Comparison of ENCODE assay signal across 10 cellular contexts in the genomic region with DNA sequence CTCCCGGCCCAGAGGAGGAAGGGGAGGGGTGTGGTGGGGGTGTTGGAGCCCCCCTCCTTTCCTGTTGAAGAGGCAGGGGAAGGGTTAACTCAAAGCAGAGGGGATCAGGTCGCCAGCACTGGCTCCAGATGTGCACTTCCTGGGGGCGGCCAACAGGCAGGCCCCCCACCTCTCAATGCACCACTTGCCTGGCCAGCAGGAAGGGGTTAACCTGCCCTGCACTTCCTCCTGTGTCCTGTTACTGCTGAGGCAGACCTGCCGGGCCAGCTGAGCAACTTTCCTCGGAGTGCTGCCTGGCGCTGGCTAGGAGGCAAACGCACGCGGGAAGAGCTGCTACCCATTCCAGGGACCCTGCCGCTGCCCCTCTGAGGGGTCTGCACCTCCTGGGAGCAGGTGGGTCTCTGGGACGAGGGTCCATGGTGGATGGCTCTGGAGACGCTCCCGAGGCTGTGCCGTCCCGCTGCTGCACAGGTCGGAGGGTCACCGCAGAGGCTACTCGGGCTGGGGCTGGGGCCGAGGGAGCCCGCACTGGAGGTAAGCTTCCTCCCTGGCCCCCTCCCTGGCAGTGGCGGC. TPM values are rescaled to one million over a fixed set of nuclear protein-coding genes. Genes with fewer than 3 reads are reported as not detected.
A peak's percentile ranks its signal among the peaks of the same experiment; 100 is the strongest.
DNase-seq lines count a peak whose midpoint lies in the region; ATAC-seq, FAIRE-seq and TF ChIP-seq lines count a peak whose summit lies in the region.
"Had no signal": no experiment of that assay in that cellular context is flagged by ENCODE, and none has a peak within 500 bp of the region (broad histone marks: within the 10 kb centered on the region; RNA-seq: fewer than 3 reads in every experiment).

A gene (plus strand): TSS at position 284 of the 573 bp plus-strand sequence. CDS start 3,822 bp downstream, outside the sequence.

- H3K9me3 Mint-ChIP-seq in natural killer cell = no peaks in the 10 kb centered on the region
- H3K9me3 Mint-ChIP-seq in natural killer cell treated with Interleukin-12 subunit alpha and Interleukin-12 subunit beta and Interleukin-15 and Interleukin-18, amount 100 ng/mL, for 72 hours = no peaks in the 10 kb centered on the region

- H3K4me3 ChIP-seq in iPS-11a (ENCODE audit: low read depth, low read length) (peak within 1 kb of the TSS; percentile 56), small intestine (ENCODE audit: low read depth in 1 of 2, low read length in 2 of 2) (peak within 1 kb of the TSS; percentile 37 to 57)
- H3K4me3 ChIP-seq: SJCRH30 had no signal

- H3K27me3 ChIP-seq in small intestine (ENCODE audit: control insufficient read depth in 2 of 2, insufficient read depth in 2 of 2, low read length in 2 of 2) = peaks cover 0 to 7% of the 10 kb centered on the region in 2 donors

- intact Hi-C loops in natural killer cell (cut with micrococcal nuclease) = no loop called here

- DNase-seq in HT-29 (ENCODE audit: low spot score) (peak; percentile 83), small intestine (peak; percentile 81), natural killer cell (no peak), A172 (ENCODE audit: low spot score) (no peak)
- DNase-seq in natural killer cell treated with Interleukin-12 subunit alpha and Interleukin-12 subunit beta and Interleukin-15 and Interleukin-18, amount 100 ng/mL, for 72 hours (ENCODE audit: low spot score) = no peak
- DNase-seq: activated effector memory CD4-positive, alpha-beta T cell treated with Interleukin-2 at 50 U/mL for 16 hours; SJCRH30 had no signal

- ATAC-seq in natural killer cell = no peak
- no peak for ATAC-seq in natural killer cell treated with Interleukin-12 subunit alpha and Interleukin-12 subunit beta and Interleukin-15 and Interleukin-18, amount 100 ng/mL, for 72 hours

- H3K36me3 ChIP-seq in small intestine (ENCODE audit: control insufficient read depth in 2 of 2, insufficient read depth in 2 of 2, low read length in 2 of 2) = no peaks in the 10 kb centered on the region
- H3K36me3 ChIP-seq: SJCRH30 had no signal

- no peaks in the 10 kb centered on the region for H3K4me1 Mint-ChIP-seq in natural killer cell
- peaks cover 0 to 5% of the 10 kb centered on the region in 2 donors for H3K4me1 Mint-ChIP-seq in natural killer cell treated with Interleukin-12 subunit alpha and Interleukin-12 subunit beta and Interleukin-15 and Interleukin-18, amount 100 ng/mL, for 72 hours (ENCODE audit: low read depth in 2 of 2)

- TF ChIP-seq CTCF in VCaP (conservative IDR thresholded peaks at IDR 0.05) (no peak), natural killer cell (IDR thresholded peaks at IDR 0.05) (no peak)

- no peak for FAIRE-seq in small intestine (lab: Jason Lieb, UNC)
- FAIRE-seq: islet of Langerhans had no signal

- H3K27ac ChIP-seq in VCaP = peak within 1 kb of the TSS; percentile 100
- peak within 1 kb of the TSS; percentile 16 to 85 for H3K27ac ChIP-seq in small intestine (ENCODE audit: low read depth in 1 of 2, low read length in 1 of 2)
- H3K27ac ChIP-seq: SJCRH30 had no signal

- no peak within 1 kb of the TSS for H3K27ac Mint-ChIP-seq in natural killer cell
- no peak within 1 kb of the TSS for H3K27ac Mint-ChIP-seq in natural killer cell treated with Interleukin-12 subunit alpha and Interleukin-12 subunit beta and Interleukin-15 and Interleukin-18, amount 100 ng/mL, for 72 hours

- H3K27me3 Mint-ChIP-seq in natural killer cell (ENCODE audit: low read depth in 2 of 2) = peaks cover 45 to 53% of the 10 kb centered on the region in 2 donors
- H3K27me3 Mint-ChIP-seq in natural killer cell treated with Interleukin-12 subunit alpha and Interleukin-12 subunit beta and Interleukin-15 and Interleukin-18, amount 100 ng/mL, for 72 hours = peaks cover 39 to 41% of the 10 kb centered on the region in 2 donors

- H3K9me3 ChIP-seq in small intestine (ENCODE audit: control insufficient read depth, low read depth) = no peaks in the 10 kb centered on the region
- H3K9me3 ChIP-seq: SJCRH30 had no signal

- H3K4me1 ChIP-seq in small intestine (ENCODE audit: control insufficient read depth in 2 of 2, insufficient read depth in 1 of 2, low read depth in 1 of 2, low read length in 1 of 2) = peaks cover 0 to 2% of the 10 kb centered on the region in 2 donors
- H3K4me1 ChIP-seq: SJCRH30 had no signal

- no peaks in the 10 kb centered on the region for H3K36me3 Mint-ChIP-seq in natural killer cell
- no peaks in the 10 kb centered on the region for H3K36me3 Mint-ChIP-seq in natural killer cell treated with Interleukin-12 subunit alpha and Interleukin-12 subunit beta and Interleukin-15 and Interleukin-18, amount 100 ng/mL, for 72 hours

- H3K4me3 Mint-ChIP-seq in natural killer cell = no peak within 1 kb of the TSS
- H3K4me3 Mint-ChIP-seq in natural killer cell treated with Interleukin-12 subunit alpha and Interleukin-12 subunit beta and Interleukin-15 and Interleukin-18, amount 100 ng/mL, for 72 hours = no peak within 1 kb of the TSS

- 1 to 4% (median 2%) methylated on average over 20 to 21 of the region's 21 CpGs for WGBS in small intestine, 3 donors

RNA-seq across cellular contexts. Expression of the gene that starts here (rescaled TPM):
- 25.6 and 25.8 TPM in 2 replicates for total RNA-seq in HT-29 (2014; rRNA removed; shearing (Covaris generic))
- 10 to 100 TPM in 2 of 3 donors, 1 to 10 TPM in 1; 5.4 to 28.1 (median 17.4) TPM for polyA plus RNA-seq in small intestine
- not detected for total RNA-seq in natural killer cell
- total RNA-seq in natural killer cell treated with Interleukin-12 subunit alpha and Interleukin-12 subunit beta and Interleukin-15 and Interleukin-18, amount 100 ng/mL, for 72 hours = not detected
- total RNA-seq in A172 (2014; rRNA removed; shearing (Covaris generic)) = 0.14 TPM in 1 of 2 replicates, not detected in the other
- total RNA-seq: SJCRH30 had no signal

Comparison
In these comparisons a context has a peak if more than half of its experiments do, and no peak if none do; other contexts are left out.
1. RNA of the gene that starts here (total RNA-seq): 25.6 to 25.8 TPM in HT-29; not detected in natural killer cell, not detected in natural killer cell treated with Interleukin-12 subunit alpha and Interleukin-12 subunit beta and Interleukin-15 and Interleukin-18, amount 100 ng/mL, for 72 hours and 0.14 TPM in A172; every median in the first group is over 10 times any median in the second.
2. DNase-seq: peak in HT-29 (single experiment) and small intestine (single experiment); none in natural killer cell (single experiment), natural killer cell treated with Interleukin-12 subunit alpha and Interleukin-12 subunit beta and Interleukin-15 and Interleukin-18, amount 100 ng/mL, for 72 hours (single experiment) and A172 (single experiment).